9 cellular contexts compared by ENCODE assay signal in the genomic region with DNA sequence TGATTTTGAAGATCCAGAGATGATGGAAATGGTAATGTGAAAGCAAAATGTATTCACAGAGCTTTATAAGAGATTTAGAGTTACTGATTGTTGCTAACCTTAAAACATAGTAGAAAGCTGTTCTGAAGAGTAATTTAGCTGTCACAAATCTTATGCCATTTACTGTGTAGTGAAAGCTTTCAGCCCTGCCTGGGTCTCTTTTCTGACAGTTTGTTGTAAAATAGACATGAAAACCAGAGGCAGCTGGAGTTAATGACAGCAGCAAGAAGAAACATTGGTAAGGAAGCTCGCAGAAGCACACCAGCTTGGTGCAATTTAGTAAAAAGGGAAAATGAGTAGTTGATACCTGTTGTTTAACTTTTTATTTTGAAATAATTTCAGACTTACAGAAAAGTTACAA.
"Had no signal": no experiment of that assay in that cellular context is flagged by ENCODE, and none has a peak within 500 bp of the region (broad histone marks: within the 10 kb centered on the region; RNA-seq: fewer than 3 reads in every experiment).

No MANE protein-coding gene starts in this region.

- H3K4me3 ChIP-seq: GM23248, HAP-1 had no signal

- H2AFZ ChIP-seq: GM23248 had no signal

- FAIRE-seq: HTR-8/SVneo had no signal

- ATAC-seq: HCT116 had no signal

- H3K4me1 ChIP-seq: HAP-1 had no signal

- DNase-seq: GM23248, GOT3, H7, HFFc6, KBM-7 had no signal

- H3K27ac Mint-ChIP-seq: HFFc6, IgD-negative memory B cell had no signal

- H3K9ac ChIP-seq: GM23248 had no signal

- H3K4me3 Mint-ChIP-seq: HFFc6, IgD-negative memory B cell had no signal

- H3K27ac ChIP-seq: GM23248 had no signal

- H3K9me3 ChIP-seq: HAP-1 had no signal

- H3K27me3 Mint-ChIP-seq: IgD-negative memory B cell had no signal

- H3K9me3 Mint-ChIP-seq: HFFc6, IgD-negative memory B cell had no signal
